In genomic region chr15:90035095-90035834, GRCh38 we compare ENCODE assay signal across 8 cellular contexts. TPM values are rescaled to one million over a fixed set of nuclear protein-coding genes. Genes with fewer than 3 reads are reported as not detected.
DNase-seq lines count a peak whose midpoint lies in the region; ATAC-seq and TF ChIP-seq lines count a peak whose summit lies in the region.

No MANE protein-coding gene starts in this region.

- ATAC-seq in T-helper 17 cell, result no peak
- ATAC-seq in GM21717 (IDR thresholded peaks at IDR 0.05; ENCODE audit: unreplicated experiment), result no peak
- ATAC-seq in HG02981 (IDR thresholded peaks at IDR 0.05; ENCODE audit: unreplicated experiment), result no peak

- H3K9me3 ChIP-seq in T-helper 17 cell (ENCODE audit: control insufficient read depth, low read length, poor library complexity, severe bottlenecking), result no peaks in the 10 kb centered on the region

- H3K4me3 ChIP-seq in foreskin fibroblast (ENCODE audit: low read depth in 1 of 2, low read length in 2 of 2), result no peak overlapping the region

- H3K4me1 Mint-ChIP-seq in T-helper 17 cell, result peaks cover 43% of the 10 kb centered on the region

- H3K4me3 Mint-ChIP-seq in T-helper 17 cell, result peak overlapping the region; percentile 36

- peak overlapping the region; percentile 93 for H3K27ac Mint-ChIP-seq in T-helper 17 cell

- H3K36me3 Mint-ChIP-seq in T-helper 17 cell (ENCODE audit: low read depth), result peaks cover 2% of the 10 kb centered on the region

- in situ Hi-C loops in KBM-7 (cut with MboI; ENCODE audit: low pct_unique_long_range_greater_than_20kb, low sequenced_read_pairs), result no loop called here

- TF ChIP-seq CTCF in foreskin fibroblast (IDR thresholded peaks at IDR 0.05; ENCODE audit: low read depth, low read length), result no peak

- H3K27me3 Mint-ChIP-seq in T-helper 17 cell, result no peaks in the 10 kb centered on the region

- peak; percentile 5 for DNase-seq in SIG-M5 treated with dmso at 0.1 percent for 504 hours (lab: John Stamatoyannopoulos, UW; ENCODE audit: unreplicated experiment)
- no peak for DNase-seq in SIG-M5 (lab: John Stamatoyannopoulos, UW)
- no peak for DNase-seq in T-helper 17 cell
- peak; percentile 18 to 69 for DNase-seq in foreskin fibroblast
- peak; percentile 60 for DNase-seq in pons (ENCODE audit: low spot score)
- DNase-seq in KBM-7, result no peak

RNA-seq across cellular contexts. Expression of gene ZNF710, which starts 34.1 kb away (rescaled TPM):
- total RNA-seq in T-helper 17 cell, result 10 to 100 TPM; 11.7 to 14.4 TPM

Comparison
In these comparisons a context has a peak if more than half of its experiments do, and no peak if none do; other contexts are left out.
1. DNase-seq: peak in SIG-M5 treated with dmso at 0.1 percent for 504 hours (single experiment), foreskin fibroblast (2 of 2) and pons (single experiment); none in SIG-M5 (single experiment), T-helper 17 cell (0 of 3) and KBM-7 (single experiment).